Comparison of ENCODE assay signal across 13 cellular contexts in the genomic region with DNA sequence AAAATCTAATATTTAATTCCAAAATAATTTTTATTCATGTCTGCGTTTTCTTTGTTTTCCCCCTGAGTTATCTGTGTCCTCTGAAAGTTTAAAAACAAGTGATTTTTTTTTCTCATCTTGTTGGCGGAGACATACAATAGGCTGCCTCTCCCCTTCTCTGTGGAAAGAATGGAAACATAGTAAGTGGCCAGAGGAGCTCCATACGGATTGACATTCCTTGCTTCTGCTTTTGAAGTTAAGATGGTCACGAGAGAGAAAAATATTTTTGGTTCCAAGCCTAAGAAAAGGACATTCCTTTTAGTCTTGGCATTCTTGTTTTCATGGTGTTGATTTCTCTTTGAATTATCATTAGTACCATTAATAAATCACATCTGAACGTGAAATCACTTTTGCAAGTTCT. TPM values are rescaled to one million over a fixed set of nuclear protein-coding genes. Genes with fewer than 3 reads are reported as not detected.
DNase-seq lines count a peak whose midpoint lies in the region; TF ChIP-seq lines count a peak whose summit lies in the region.
"Had no signal": no experiment of that assay in that cellular context is flagged by ENCODE, and none has a peak within 500 bp of the region (broad histone marks: within the 10 kb centered on the region; RNA-seq: fewer than 3 reads in every experiment).

No MANE protein-coding gene starts in this region.

- TF ChIP-seq CTCF in chondrocyte (IDR thresholded peaks at IDR 0.05) (no peak), mesothelial cell of epicardium (IDR thresholded peaks at IDR 0.05; ENCODE audit: unreplicated experiment) (no peak), type B pancreatic cell (conservative IDR thresholded peaks at IDR 0.05) (no peak)

- H3K9me3 ChIP-seq in HUES6 (ENCODE audit: control insufficient read depth, insufficient read depth, low read depth, low read length) (no peaks in the 10 kb centered on the region), GM23248 (ENCODE audit: low read depth) (no peaks in the 10 kb centered on the region)
- H3K9me3 ChIP-seq: HAP-1 had no signal

- peaks cover 4% of the 10 kb centered on the region; the same call in 1 of the 2 replicates for H3K36me3 ChIP-seq in HUES6 (ENCODE audit: control insufficient read depth, insufficient read depth, low read length)
- no peaks in the 10 kb centered on the region for H3K36me3 ChIP-seq in GM23248 (ENCODE audit: low read depth)
- H3K36me3 ChIP-seq: HAP-1 had no signal

- H3K9me2 ChIP-seq in GM23248 (ENCODE audit: insufficient read depth), result no peaks in the 10 kb centered on the region

- H3K27ac ChIP-seq in HUES6 (ENCODE audit: low read depth, low read length) (peak overlapping the region; percentile 92), GM23248 (no peak overlapping the region)

- in situ Hi-C loops in GM23248 (cut with MboI), result no loop called here

- H3F3A ChIP-seq in GM23248 (ENCODE audit: insufficient read depth), result peaks cover 26% of the 10 kb centered on the region

- H3K4me2 ChIP-seq in GM23248 (ENCODE audit: unreplicated experiment), result no peak overlapping the region

- no peaks in the 10 kb centered on the region for H3K79me2 ChIP-seq in GM23248 (ENCODE audit: insufficient read depth)

- H3K27me3 Mint-ChIP-seq in chondrocyte (ENCODE audit: low read depth) (no peaks in the 10 kb centered on the region), mesothelial cell of epicardium (ENCODE audit: low read depth) (no peaks in the 10 kb centered on the region), type B pancreatic cell (no peaks in the 10 kb centered on the region)
- no peaks in the 10 kb centered on the region for H3K27me3 Mint-ChIP-seq in activated T-helper 2 cell treated with anti-CD3 and anti-CD28 coated beads, Interferon-gamma antibody, Interleukin-2, Interleukin-4, amounts not matched to agents 10 μg/mL and 5 μg/mL and 100 μg/mL, durations not matched to agents 14 hours and 24 hours and 36 hours (ENCODE audit: low read depth)

- H3K9ac ChIP-seq in HUES6 (ENCODE audit: low read length) (no peak overlapping the region), GM23248 (no peak overlapping the region)

- H3K27ac Mint-ChIP-seq in chondrocyte (ENCODE audit: unreplicated experiment), result peak overlapping the region; percentile 95
- H3K27ac Mint-ChIP-seq in mesothelial cell of epicardium, result peak overlapping the region; percentile 95
- peak overlapping the region; percentile 62 for H3K27ac Mint-ChIP-seq in type B pancreatic cell
- no peak overlapping the region for H3K27ac Mint-ChIP-seq in activated T-helper 2 cell treated with anti-CD3 and anti-CD28 coated beads, Interferon-gamma antibody, Interleukin-2, Interleukin-4, amounts not matched to agents 10 μg/mL and 5 μg/mL and 100 μg/mL, durations not matched to agents 14 hours and 24 hours and 36 hours
- H3K27ac Mint-ChIP-seq: CD8-positive, alpha-beta memory T cell had no signal

- H3K36me3 Mint-ChIP-seq in chondrocyte (ENCODE audit: low read depth) (no peaks in the 10 kb centered on the region), mesothelial cell of epicardium (no peaks in the 10 kb centered on the region), type B pancreatic cell (peaks cover 69% of the 10 kb centered on the region)
- no peaks in the 10 kb centered on the region for H3K36me3 Mint-ChIP-seq in activated T-helper 2 cell treated with anti-CD3 and anti-CD28 coated beads, Interferon-gamma antibody, Interleukin-2, Interleukin-4, amounts not matched to agents 10 μg/mL and 5 μg/mL and 100 μg/mL, durations not matched to agents 14 hours and 24 hours and 36 hours (ENCODE audit: low read depth)
- H3K36me3 Mint-ChIP-seq: CD8-positive, alpha-beta memory T cell had no signal

- H3K4me1 ChIP-seq in HUES6 (ENCODE audit: control insufficient read depth, insufficient read depth, low read length), result peaks cover 65% of the 10 kb centered on the region
- peaks cover 19% of the 10 kb centered on the region for H3K4me1 ChIP-seq in GM23248 (ENCODE audit: insufficient read depth)

- H4K20me1 ChIP-seq in GM23248 (ENCODE audit: insufficient read depth), result no peaks in the 10 kb centered on the region

- H3K4me1 Mint-ChIP-seq in chondrocyte (ENCODE audit: low read depth) (peaks cover 79% of the 10 kb centered on the region), mesothelial cell of epicardium (peaks cover 88% of the 10 kb centered on the region), type B pancreatic cell (ENCODE audit: unreplicated experiment) (peaks cover 71% of the 10 kb centered on the region)
- H3K4me1 Mint-ChIP-seq in activated T-helper 2 cell treated with anti-CD3 and anti-CD28 coated beads, Interferon-gamma antibody, Interleukin-2, Interleukin-4, amounts not matched to agents 10 μg/mL and 5 μg/mL and 100 μg/mL, durations not matched to agents 14 hours and 24 hours and 36 hours (ENCODE audit: low read depth), result no peaks in the 10 kb centered on the region
- H3K4me1 Mint-ChIP-seq: CD8-positive, alpha-beta memory T cell had no signal

- H3K9me3 Mint-ChIP-seq in chondrocyte (ENCODE audit: low read depth), result no peaks in the 10 kb centered on the region
- no peaks in the 10 kb centered on the region for H3K9me3 Mint-ChIP-seq in mesothelial cell of epicardium
- H3K9me3 Mint-ChIP-seq in type B pancreatic cell, result peaks cover 3% of the 10 kb centered on the region
- no peaks in the 10 kb centered on the region for H3K9me3 Mint-ChIP-seq in activated T-helper 2 cell treated with anti-CD3 and anti-CD28 coated beads, Interferon-gamma antibody, Interleukin-2, Interleukin-4, amounts not matched to agents 10 μg/mL and 5 μg/mL and 100 μg/mL, durations not matched to agents 14 hours and 24 hours and 36 hours

- WGBS in GM23248 (ENCODE audit: low coverage in 1 of 2, low lambda C conversion rate in 2 of 2, missing lambda C conversion rate in 2 of 2), 2 experiments, result 71 to 73% methylated on average over 5 of the region's 5 CpGs

- intact Hi-C loops in activated T-helper 2 cell treated with anti-CD3 and anti-CD28 coated beads, Interferon-gamma antibody, Interleukin-2, Interleukin-4, amounts not matched to agents 10 μg/mL and 5 μg/mL and 100 μg/mL, durations not matched to agents 14 hours and 24 hours and 36 hours (cut with micrococcal nuclease), result no loop called here

- H3K4me3 Mint-ChIP-seq in chondrocyte (ENCODE audit: unreplicated experiment), result no peak overlapping the region
- H3K4me3 Mint-ChIP-seq in mesothelial cell of epicardium, result no peak overlapping the region
- no peak overlapping the region for H3K4me3 Mint-ChIP-seq in type B pancreatic cell
- no peak overlapping the region for H3K4me3 Mint-ChIP-seq in activated T-helper 2 cell treated with anti-CD3 and anti-CD28 coated beads, Interferon-gamma antibody, Interleukin-2, Interleukin-4, amounts not matched to agents 10 μg/mL and 5 μg/mL and 100 μg/mL, durations not matched to agents 14 hours and 24 hours and 36 hours (ENCODE audit: low read depth)
- H3K4me3 Mint-ChIP-seq: CD8-positive, alpha-beta memory T cell had no signal

- no peak overlapping the region for H2AFZ ChIP-seq in GM23248

- DNase-seq in chondrocyte (ENCODE audit: low spot score) (no peak), mesothelial cell of epicardium (ENCODE audit: low spot score in 2 of 2, unreplicated experiment in 2 of 2) (no peak), type B pancreatic cell (ENCODE audit: extremely low spot score, unreplicated experiment) (no peak), NCI-H2107 (lab: John Stamatoyannopoulos, UW) (no peak), GM23248 (no peak)
- DNase-seq in activated T-helper 2 cell treated with anti-CD3 and anti-CD28 coated beads, Interferon-gamma antibody, Interleukin-2, Interleukin-4, amounts not matched to agents 10 μg/mL and 5 μg/mL and 100 μg/mL, durations not matched to agents 14 hours and 24 hours and 36 hours (ENCODE audit: low spot score), result no peak
- DNase-seq: CD8-positive, alpha-beta memory T cell; DMS 273 treated with DMSO at 0.1 percent for 48 hours; MV-4-11; NCI-H1436 treated with DMSO at 0.1 percent for 48 hours; Right ventricle myocardium superior had no signal

- H3K27me3 ChIP-seq in HUES6 (ENCODE audit: control insufficient read depth, insufficient read depth, low read length), result no peaks in the 10 kb centered on the region
- H3K27me3 ChIP-seq in GM23248 (replicated peaks; ENCODE audit: insufficient read depth), result no peaks in the 10 kb centered on the region

- H3K4me3 ChIP-seq in HUES6 (ENCODE audit: low read depth, low read length) (peak overlapping the region; percentile 8; the same call in 1 of the 2 replicates), GM23248 (no peak overlapping the region)
- H3K4me3 ChIP-seq: HAP-1 had no signal

RNA-seq across cellular contexts. Expression of a gene that starts 28.3 kb away (rescaled TPM):
- 25.8 to 53.6 TPM (median 33.3 TPM) in 3 replicates for total RNA-seq in chondrocyte
- 139 to 154 TPM (median 140 TPM) in 3 replicates for total RNA-seq in mesothelial cell of epicardium
- total RNA-seq in type B pancreatic cell (ENCODE audit: low replicate concordance), result 124 and 129 TPM in 2 replicates
- 0.09 and 0.11 TPM in 2 replicates for total RNA-seq in activated T-helper 2 cell treated with anti-CD3 and anti-CD28 coated beads, Interferon-gamma antibody, Interleukin-2, Interleukin-4, amounts not matched to agents 10 μg/mL and 5 μg/mL and 100 μg/mL, durations not matched to agents 14 hours and 24 hours and 36 hours
- total RNA-seq in GM23248 (2014; rRNA removed; shearing (Covaris generic)), result 2.5 and 5.0 TPM in 2 replicates
- polyA plus RNA-seq in GM23248 (2016; fragmentation: Nextera tagmentation; extraction: Ambion mirVana), result 1.1 and 1.5 TPM in 2 replicates
- polyA plus RNA-seq: CD8-positive, alpha-beta memory T cell had no signal
